In genomic region chr5:164663223-164663989, GRCh38 we compare ENCODE assay signal across 18 cellular contexts.
"Had no signal": no experiment of that assay in that cellular context is flagged by ENCODE, and none has a peak within 500 bp of the region (broad histone marks: within the 10 kb centered on the region; RNA-seq: fewer than 3 reads in every experiment).

No MANE protein-coding gene starts in this region.

- H3K27ac ChIP-seq: adrenal gland, esophagus squamous epithelium, gastroesophageal sphincter, heart right ventricle, neutrophil, parathyroid adenoma, thyroid gland, vagina, VCaP had no signal

- H3K4me1 ChIP-seq: adrenal gland, esophagus squamous epithelium, gastroesophageal sphincter, heart right ventricle, parathyroid adenoma, thyroid gland, vagina had no signal

- H3K36me3 ChIP-seq: adrenal gland, esophagus squamous epithelium, gastroesophageal sphincter, heart right ventricle, neutrophil, thyroid gland, vagina had no signal

- ATAC-seq: gastroesophageal sphincter; heart right ventricle; natural killer cell; stimulated activated naive B cell treated with anti-CD40 and anti-IgM and Interleukin-4, amounts not matched to agents 10 μg/mL and 1 μg/mL and 100 μg/mL, for 72 hours had no signal

- H3K4me3 ChIP-seq: adrenal gland, esophagus squamous epithelium, gastroesophageal sphincter, heart right ventricle, thyroid gland, vagina had no signal

- DNase-seq: activated CD4-positive, alpha-beta memory T cell treated with anti-CD3 and anti-CD28 coated beads for 36 hours; activated naive CD4-positive, alpha-beta T cell treated with anti-CD3 and anti-CD28 coated beads, Interleukin-2, amount 10 ng/mL, durations not matched to agents 7 days and 5 days; activated T-cell treated with anti-CD3 and anti-CD28 coated beads, Interleukin-2, amount 50 U/mL, for 24 hours; adrenal gland; effector CD8-positive, alpha-beta T cell; esophagus squamous epithelium; heart right ventricle; mesenchymal stem cell; natural killer cell; stimulated activated CD4-positive, alpha-beta T cell treated with anti-CD3 and anti-CD28 coated beads, Interleukin-2, amount 100 ng/mL, for 48 hours; stimulated activated naive B cell treated with anti-CD40 and anti-IgM and Interleukin-4, amounts not matched to agents 10 μg/mL and 1 μg/mL and 100 μg/mL, for 72 hours; T-helper 1 cell; thyroid gland had no signal

- H3K27me3 ChIP-seq: adrenal gland, esophagus squamous epithelium, gastroesophageal sphincter, heart right ventricle, neutrophil, thyroid gland, vagina had no signal

- H3K9me3 ChIP-seq: adrenal gland, esophagus squamous epithelium, gastroesophageal sphincter, heart right ventricle, neutrophil, thyroid gland, vagina had no signal

- H3K9ac ChIP-seq: parathyroid adenoma had no signal
